ENCODE assay signal across 8 cellular contexts in the genomic region with DNA sequence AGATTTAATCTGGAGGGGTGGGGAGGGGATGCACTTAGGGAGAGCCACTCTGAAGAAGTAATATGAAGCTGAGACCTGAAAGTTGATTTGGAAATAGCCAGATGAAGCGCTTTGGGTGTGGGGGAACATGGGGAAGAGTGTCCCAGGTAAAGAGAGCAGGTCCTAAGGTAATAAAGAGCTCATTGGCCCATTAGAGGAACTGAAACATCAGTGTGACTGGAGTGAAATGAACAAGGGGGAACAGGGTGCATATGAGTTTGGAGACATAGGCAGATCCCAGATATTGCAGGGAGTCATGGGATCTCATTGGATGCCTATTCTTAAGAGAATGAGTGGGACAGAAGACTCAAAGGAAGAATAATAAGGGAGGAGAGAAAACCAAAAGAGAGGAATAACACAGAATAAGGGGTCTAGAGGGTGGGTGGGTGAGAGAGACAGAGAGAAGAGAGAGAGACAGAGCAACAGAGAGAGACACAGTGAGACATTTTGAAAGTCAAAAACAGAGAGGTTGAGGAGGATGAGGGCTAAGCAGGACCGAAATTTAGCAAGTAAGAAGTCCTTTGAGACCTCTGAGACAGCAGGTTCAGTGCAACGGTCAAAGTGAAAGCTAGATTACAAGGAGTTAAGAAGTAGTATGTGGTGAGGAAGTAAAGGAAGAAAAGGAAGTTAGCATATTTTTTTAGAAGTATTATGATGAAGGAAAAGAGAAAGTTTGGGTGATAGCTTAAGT. TPM values are rescaled to one million over a fixed set of nuclear protein-coding genes. Genes with fewer than 3 reads are reported as not detected.
DNase-seq lines count a peak whose midpoint lies in the region; ATAC-seq, FAIRE-seq and TF ChIP-seq lines count a peak whose summit lies in the region.
"Not testable (repeated sequence)": the region's sequence is repeated elsewhere in the genome, so short reads cannot be mapped to it uniquely, and the experiment has no call there.

No MANE protein-coding gene starts in this region.

- H4K20me1 ChIP-seq in GM12878 (ENCODE audit: control insufficient read depth, insufficient read depth) = not testable (repeated sequence)

- ATAC-seq in GM18517 (IDR thresholded peaks at IDR 0.05; ENCODE audit: unreplicated experiment) (peak; percentile 85), GM19455 (IDR thresholded peaks at IDR 0.05; ENCODE audit: unreplicated experiment) (peak; percentile 83), HG02623 (IDR thresholded peaks at IDR 0.05; ENCODE audit: unreplicated experiment) (peak; percentile 70), HG03103 (IDR thresholded peaks at IDR 0.05; ENCODE audit: low read depth, unreplicated experiment) (peak; percentile 67), T-helper 17 cell (peak; percentile 68), GM12878 (peak; percentile 92)

- peak; percentile 96 for FAIRE-seq in GM12878 (lab: Jason Lieb, UNC)

- not testable (repeated sequence) for H3K27me3 ChIP-seq in GM12878 (replicated peaks in 1 of 2; ENCODE audit: control insufficient read depth in 2 of 2, insufficient read depth in 2 of 2, low read length in 1 of 2)

- H2AFZ ChIP-seq in GM12878 (ENCODE audit: control insufficient read depth, low read depth, low read length) = not testable (repeated sequence)

- not testable (repeated sequence) for H3K79me2 ChIP-seq in GM12878 (ENCODE audit: control insufficient read depth, insufficient read depth, low read length)

- peak; percentile 21 for DNase-seq in KBM-7
- not testable (repeated sequence) for DNase-seq in T-helper 17 cell; GM12878 (ENCODE audit: low read depth, low spot score)

- CTCF ChIA-PET in GM12878 (lab: Yijun Ruan, JAX) = not testable (repeated sequence)

- BruUV-seq in GM12878 (replicated peaks; lab: Mats Ljungman, UMichigan) = not testable (repeated sequence)

- not testable (repeated sequence) for TF ChIP-seq EP300 in GM12878 (IDR thresholded peaks at IDR 0.05; ENCODE audit: borderline replicate concordance in 1 of 2, control insufficient read depth in 1 of 2, low read depth in 2 of 2, low read length in 2 of 2)

- intact Hi-C loops in GM12878 (cut with micrococcal nuclease; ENCODE audit: unreplicated experiment) = not testable (repeated sequence)

- POLR2A ChIA-PET in GM12878 (lab: Charles Lee) = not testable (repeated sequence)

- WGBS in GM12878 (ENCODE audit: insufficient coverage, insufficient replicate concordance, low lambda C conversion rate, missing lambda C conversion rate) = 10% methylated on average over 2 of the region's 3 CpGs

- H3K27ac ChIP-seq in GM12878 (ENCODE audit: control insufficient read depth, insufficient read depth) = not testable (repeated sequence)

- in situ Hi-C loops in KBM-7 (cut with MboI; ENCODE audit: low pct_unique_long_range_greater_than_20kb, low sequenced_read_pairs); GM12878 (cut with MboI): not testable (repeated sequence)

- TF ChIP-seq POLR2A in GM12878 (IDR thresholded peaks at IDR 0.05; ENCODE audit: low read depth, low read length) = not testable (repeated sequence)

- RAD21 ChIA-PET in GM12878 (lab: Charles Lee; ENCODE audit: unreplicated experiment) = not testable (repeated sequence)

- H3K4me3 Mint-ChIP-seq in T-helper 17 cell = peak overlapping the region; percentile 52
- H3K4me3 Mint-ChIP-seq in stimulated activated naive CD8-positive, alpha-beta T cell treated with anti-CD3 and anti-CD28 coated beads, Interleukin-15, Interleukin-2, amounts not matched to agents 100 ng/mL and 50 ng/mL, for 24 hours = not testable (repeated sequence)

- H3K36me3 Mint-ChIP-seq in T-helper 17 cell (ENCODE audit: low read depth); stimulated activated naive CD8-positive, alpha-beta T cell treated with anti-CD3 and anti-CD28 coated beads, Interleukin-15, Interleukin-2, amounts not matched to agents 100 ng/mL and 50 ng/mL, for 24 hours (ENCODE audit: low read depth): not testable (repeated sequence)

- not testable (repeated sequence) for H3K27me3 Mint-ChIP-seq in T-helper 17 cell; stimulated activated naive CD8-positive, alpha-beta T cell treated with anti-CD3 and anti-CD28 coated beads, Interleukin-15, Interleukin-2, amounts not matched to agents 100 ng/mL and 50 ng/mL, for 24 hours

- H3K36me3 ChIP-seq in GM12878 (ENCODE audit: control insufficient read depth in 2 of 2, insufficient read depth in 2 of 2, low read length in 1 of 2) = not testable (repeated sequence)

- H3K9ac ChIP-seq in GM12878 (ENCODE audit: control insufficient read depth, insufficient read depth, low read length) = not testable (repeated sequence)

- TF ChIP-seq RAD21 in GM12878 (IDR thresholded peaks at IDR 0.05; ENCODE audit: insufficient read depth, low read depth, low read length) = not testable (repeated sequence)

- H3K4me3 ChIP-seq in GM12878 = not testable (repeated sequence)

- H3K4me2 ChIP-seq in GM12878 (ENCODE audit: control insufficient read depth, insufficient read depth) = not testable (repeated sequence)

- H3K9me3 ChIP-seq in T-helper 17 cell (ENCODE audit: control insufficient read depth, low read length, poor library complexity, severe bottlenecking); GM12878 (replicated peaks; ENCODE audit: control insufficient read depth, insufficient read depth, low read length): not testable (repeated sequence)

- TF ChIP-seq CTCF in GM12878 (IDR thresholded peaks at IDR 0.05 in 2 of 3, conservative IDR thresholded peaks at IDR 0.05 in 1 of 3; ENCODE audit: control insufficient read depth in 2 of 3, extremely low read depth in 1 of 3, insufficient read depth in 1 of 3, low read depth in 3 of 3, low read length in 3 of 3) = not testable (repeated sequence)

- not testable (repeated sequence) for H3K9me3 Mint-ChIP-seq in stimulated activated naive CD8-positive, alpha-beta T cell treated with anti-CD3 and anti-CD28 coated beads, Interleukin-15, Interleukin-2, amounts not matched to agents 100 ng/mL and 50 ng/mL, for 24 hours

- H3K27ac Mint-ChIP-seq in T-helper 17 cell = not testable (repeated sequence)
- peak overlapping the region; percentile 6 for H3K27ac Mint-ChIP-seq in stimulated activated naive CD8-positive, alpha-beta T cell treated with anti-CD3 and anti-CD28 coated beads, Interleukin-15, Interleukin-2, amounts not matched to agents 100 ng/mL and 50 ng/mL, for 24 hours

- SMC1A ChIA-PET in GM12878 (lab: Charles Lee; ENCODE audit: uncharacterized antibody, unreplicated experiment) = not testable (repeated sequence)

- not testable (repeated sequence) for H3K4me1 ChIP-seq in GM12878 (ENCODE audit: control insufficient read depth, insufficient read depth, low read length)

- not testable (repeated sequence) for H3K4me1 Mint-ChIP-seq in T-helper 17 cell
- H3K4me1 Mint-ChIP-seq in stimulated activated naive CD8-positive, alpha-beta T cell treated with anti-CD3 and anti-CD28 coated beads, Interleukin-15, Interleukin-2, amounts not matched to agents 100 ng/mL and 50 ng/mL, for 24 hours (ENCODE audit: low read depth) = peaks cover 28% of the 10 kb centered on the region

RNA-seq across cellular contexts. Expression of a gene that starts 52.5 kb away (rescaled TPM):
- total RNA-seq in T-helper 17 cell (10 to 100 TPM; 71.2 to 73.0 TPM), GM12878 (2014; rRNA removed) (0.38 and 0.62 TPM in 2 replicates), GM12878 (2014; rRNA removed; fragmentation: Illumina TruSeq; extraction: Trizol) (0.40 and 0.46 TPM in 2 replicates), GM12878 (2021) (1.4 and 1.6 TPM in 2 replicates)
- total RNA-seq in GM12878 (2013; cell fraction: nucleolus; rRNA removed) = 7.3 and 8.5 TPM in 2 replicates
- polyA plus RNA-seq in GM12878 (2011; ENCODE audit: low read depth) = 2.6 TPM
- polyA plus RNA-seq in GM12878 (2011; rRNA removed) (1.5 and 2.0 TPM in 2 replicates), GM12878 (2014; fragmentation: Illumina TruSeq; extraction: Trizol) (0.24 and 0.47 TPM in 2 replicates), GM12878 (2014; fragmentation: Nextera tagmentation; extraction: Ambion mirVana) (under 1 TPM in 1 of 2 experiments, not detected in 1; 0.02 TPM), GM12878 (2014; rRNA removed) (0.33 and 0.58 TPM in 2 replicates), GM12878 (2016; fragmentation: Nextera tagmentation; extraction: Ambion mirVana) (under 1 TPM; 0.70 to 0.74 TPM)
- 2.0 and 2.5 TPM in 2 replicates for polyA plus RNA-seq in GM12878 (2011; cell fraction: cytosol; rRNA removed)
- polyA plus RNA-seq in GM12878 (2011; cell fraction: nucleus; rRNA removed) = 3.9 and 4.0 TPM in 2 replicates
- polyA plus RNA-seq in GM12878 (2012) = 1.8 and 2.2 TPM in 2 replicates
- 16.7 and 23.2 TPM in 2 replicates for polyA minus RNA-seq in GM12878 (2011; rRNA and poly(A)+ RNA removed)
- polyA minus RNA-seq in GM12878 (2011; cell fraction: cytosol; rRNA and poly(A)+ RNA removed) = 5.6 and 5.8 TPM in 2 replicates
- 9.9 and 14.0 TPM in 2 replicates for polyA minus RNA-seq in GM12878 (2011; cell fraction: nucleus; rRNA and poly(A)+ RNA removed)

RNA-seq across cellular contexts. Expression of a gene that starts 54.3 kb away (rescaled TPM):
- total RNA-seq in T-helper 17 cell (10 to 100 TPM; 24.2 to 28.4 TPM), GM12878 (2014; rRNA removed) (20.4 and 25.1 TPM in 2 replicates), GM12878 (2014; rRNA removed; fragmentation: Illumina TruSeq; extraction: Trizol) (28.0 and 29.0 TPM in 2 replicates), GM12878 (2021) (21.0 and 21.7 TPM in 2 replicates)
- total RNA-seq in GM12878 (2013; cell fraction: nucleolus; rRNA removed) = 48.9 and 55.9 TPM in 2 replicates
- 15.5 TPM for polyA plus RNA-seq in GM12878 (2011; ENCODE audit: low read depth)
- polyA plus RNA-seq in GM12878 (2011; rRNA removed) (24.6 and 36.7 TPM in 2 replicates), GM12878 (2014; fragmentation: Illumina TruSeq; extraction: Trizol) (30.0 and 34.0 TPM in 2 replicates), GM12878 (2014; fragmentation: Nextera tagmentation; extraction: Ambion mirVana) (10 to 100 TPM; 27.4 to 36.7 TPM), GM12878 (2014; rRNA removed) (17.2 and 19.8 TPM in 2 replicates), GM12878 (2016; fragmentation: Nextera tagmentation; extraction: Ambion mirVana) (10 to 100 TPM; 41.2 to 41.5 TPM)
- 9.6 and 10.7 TPM in 2 replicates for polyA plus RNA-seq in GM12878 (2011; cell fraction: cytosol; rRNA removed)
- 15.8 and 15.9 TPM in 2 replicates for polyA plus RNA-seq in GM12878 (2011; cell fraction: nucleus; rRNA removed)
- 24.3 and 27.8 TPM in 2 replicates for polyA plus RNA-seq in GM12878 (2012)
- 18.8 and 23.6 TPM in 2 replicates for polyA minus RNA-seq in GM12878 (2011; rRNA and poly(A)+ RNA removed)
- polyA minus RNA-seq in GM12878 (2011; cell fraction: cytosol; rRNA and poly(A)+ RNA removed) = 6.7 and 8.1 TPM in 2 replicates
- 20.1 and 28.0 TPM in 2 replicates for polyA minus RNA-seq in GM12878 (2011; cell fraction: nucleus; rRNA and poly(A)+ RNA removed)

Comparison
In these comparisons a context has a peak if more than half of its experiments do, and no peak if none do; other contexts are left out.
1. RNA of a gene that starts 52.5 kb away (total RNA-seq): 71.2 to 73.0 TPM in T-helper 17 cell; 0.38 to 8.5 TPM in GM12878; every median in the first group is over 4 times any median in the second.
2. Peak in every context shown above with its lines, with median percentiles within 50 percentile points of each other: ATAC-seq.